In the genomic region with DNA sequence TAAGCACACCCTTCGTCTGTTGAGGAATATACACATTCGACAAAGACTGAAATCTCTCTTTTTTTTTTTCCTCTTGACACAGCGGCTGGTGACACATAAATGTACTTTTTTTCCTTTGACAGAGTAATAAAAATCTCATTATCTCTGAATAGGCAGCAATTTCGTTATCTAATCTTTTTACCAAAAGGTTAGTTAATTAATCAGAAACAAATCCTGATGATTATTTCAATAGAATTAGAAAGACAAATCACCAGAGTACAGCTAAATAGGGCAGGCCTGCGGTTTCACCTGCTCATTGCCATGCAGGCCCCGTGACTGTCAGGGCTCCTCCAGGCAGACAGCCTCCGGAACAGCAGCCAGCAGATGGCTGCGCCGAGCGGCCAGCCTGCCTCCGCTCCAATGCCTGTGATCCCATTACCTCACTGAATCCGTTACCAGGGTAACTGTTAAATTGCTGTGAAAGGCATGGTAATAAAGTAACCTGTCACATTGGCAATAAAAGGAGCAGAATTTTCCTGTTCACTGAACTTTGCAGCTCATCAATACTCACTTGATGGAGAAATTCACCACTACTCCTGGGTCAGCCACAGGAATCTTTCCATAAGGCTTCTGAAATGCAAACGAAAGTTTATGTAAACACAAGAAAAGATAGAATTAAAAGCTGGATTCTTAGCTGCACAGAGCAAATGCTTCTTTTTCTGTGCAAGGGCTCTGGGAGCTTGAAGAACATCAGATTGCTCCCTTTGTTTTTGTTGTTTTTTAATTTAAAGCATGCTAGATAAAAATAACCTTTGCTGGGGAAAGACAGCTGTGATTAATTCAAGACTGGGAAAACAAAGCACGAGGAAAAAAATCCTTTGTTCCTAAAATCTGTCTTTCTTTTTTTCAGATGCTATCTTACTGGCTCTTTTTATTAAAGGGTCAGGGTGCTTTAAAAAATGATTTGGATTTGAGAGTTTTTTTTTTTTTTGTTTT, we compare ENCODE assay signal across 8 cellular contexts.
DNase-seq lines count a peak whose midpoint lies in the region; ATAC-seq and TF ChIP-seq lines count a peak whose summit lies in the region.

No MANE protein-coding gene starts in this region.

- H3K27me3 ChIP-seq in iPS DF 6.9 (ENCODE audit: control insufficient read depth, insufficient read depth, low read length), result no peaks in the 10 kb centered on the region

- ATAC-seq in HG02943 (IDR thresholded peaks at IDR 0.05; ENCODE audit: low read depth, unreplicated experiment) (peak; percentile 42), sciatic nerve (peak; percentile 92), GM19452 (IDR thresholded peaks at IDR 0.05; ENCODE audit: unreplicated experiment) (no peak)

- DNase-seq in GM12865 (ENCODE audit: low read depth) (peak; percentile 35), NCI-H2196 treated with DMSO at 0.1 percent for 48 hours (lab: John Stamatoyannopoulos, UW; ENCODE audit: unreplicated experiment) (peak; percentile 88), brain pericyte (ENCODE audit: low read depth, low spot score) (peak; percentile 71), iPS DF 6.9 (ENCODE audit: low read depth, low spot score) (peak; percentile 50), sciatic nerve (ENCODE audit: low spot score) (peak; percentile 72), CD1c-positive myeloid dendritic cell (ENCODE audit: extremely low spot score) (no peak)

- no peaks in the 10 kb centered on the region for H3K36me3 ChIP-seq in iPS DF 6.9 (ENCODE audit: control insufficient read depth, insufficient read depth, low read length)

- H3K27ac ChIP-seq in iPS DF 6.9 (ENCODE audit: low read length), result no peak overlapping the region

- peaks cover 5% of the 10 kb centered on the region; the same call in 1 of the 2 replicates for H3K4me1 ChIP-seq in iPS DF 6.9 (ENCODE audit: control insufficient read depth, insufficient read depth, low read length)

- H3K9me3 ChIP-seq in iPS DF 6.9 (ENCODE audit: control insufficient read depth, insufficient read depth, low read length), result no peaks in the 10 kb centered on the region

- intact Hi-C loops in sciatic nerve (cut with DNase I), result no loop called here

- H3K4me3 ChIP-seq in GM12865 (ENCODE audit: low read depth, low read length) (peak overlapping the region; percentile 55), iPS DF 6.9 (ENCODE audit: low read length) (no peak overlapping the region)

- no peak for TF ChIP-seq CTCF in GM12865 (IDR thresholded peaks at IDR 0.05; ENCODE audit: insufficient read depth, low read depth, low read length, missing control alignments)

- no CpG with 5 or more reads among the region's 14 CpGs for WGBS in iPS DF 6.9 (ENCODE audit: insufficient coverage, insufficient read length)
